19 cellular contexts compared by ENCODE assay signal in genomic region chr13:111461445-111462149, GRCh38.
DNase-seq lines count a peak whose midpoint lies in the region; ATAC-seq and TF ChIP-seq lines count a peak whose summit lies in the region.
"Had no signal": no experiment of that assay in that cellular context is flagged by ENCODE, and none has a peak within 500 bp of the region (broad histone marks: within the 10 kb centered on the region; RNA-seq: fewer than 3 reads in every experiment).

No MANE protein-coding gene starts in this region.

- H3K9me3 Mint-ChIP-seq in CD4-positive, alpha-beta T cell = no peaks in the 10 kb centered on the region
- H3K9me3 Mint-ChIP-seq: CD8-positive, alpha-beta T cell; IgD-negative memory B cell had no signal

- H3K4me2 ChIP-seq in BLaER1 treated with 17β-estradiol and CSF1 and Interleukin-3, amounts not matched to agents 10 nM and 100 nM = peak overlapping the region; percentile 28 to 94 (median 80); a peak in 20 of 22 replicates
- H3K4me2 ChIP-seq in HCT116 (ENCODE audit: low read length) = no peak overlapping the region

- intact Hi-C loops in HCT116 (cut with micrococcal nuclease) = loop anchor here (5.0 to 10.0 kb wide), 2 partner anchors 389 to 517 kb away; no protein-coding TSS in a partner anchor
- intact Hi-C loops in sigmoid colon (cut with DNase I) = no loop called here
- intact Hi-C loops in CD4-positive, alpha-beta T cell (cut with DNase I, micrococcal nuclease) = no loop called here

- no peaks in the 10 kb centered on the region for H3K79me2 ChIP-seq in HCT116 (ENCODE audit: insufficient read depth, low read length)

- no peaks in the 10 kb centered on the region for H3K36me3 ChIP-seq in BLaER1 treated with 17β-estradiol and CSF1 and Interleukin-3, amounts not matched to agents 10 nM and 100 nM
- H3K36me3 ChIP-seq in HCT116 (ENCODE audit: control insufficient read depth in 1 of 2, insufficient read depth in 2 of 2, low read length in 2 of 2) (no peaks in the 10 kb centered on the region), sigmoid colon (no peaks in the 10 kb centered on the region)
- H3K36me3 ChIP-seq: SJSA1 had no signal

- POLR2A ChIA-PET in HCT116 (lab: Charles Lee) = no interaction called here
- POLR2A ChIA-PET in CD4-positive, alpha-beta T cell (lab: Charles Lee) = no interaction called here

- RAD21 ChIA-PET in HCT116 (lab: Charles Lee; ENCODE audit: low non-redundant PET in 1 of 2, low total read pairs in 2 of 2, uncharacterized antibody in 2 of 2, unreplicated experiment in 2 of 2) = no interaction called here

- H3K27me3 Mint-ChIP-seq in CD4-positive, alpha-beta T cell = peaks cover 27% of the 10 kb centered on the region

- H3K9ac ChIP-seq in BLaER1 treated with 17β-estradiol and CSF1 and Interleukin-3, amounts not matched to agents 10 nM and 100 nM = peak overlapping the region in 4 of 11 experiments; percentile 0 to 69 (median 32); a peak in 5 of 22 replicates
- H3K9ac ChIP-seq in HCT116 (ENCODE audit: low read length) = no peak overlapping the region

- TF ChIP-seq EP300 in sigmoid colon (IDR thresholded peaks at IDR 0.05) = no peak

- H3K4me3 Mint-ChIP-seq in CD4-positive, alpha-beta T cell = no peak overlapping the region
- H3K4me3 Mint-ChIP-seq: B cell; CD8-positive, alpha-beta T cell; HFFc6; IgD-negative memory B cell had no signal

- WGBS in sigmoid colon, 2 donors = 41 to 50% methylated on average over 15 of the region's 15 CpGs

- CTCF ChIA-PET in HCT116 (lab: Charles Lee) = no interaction called here
- CTCF ChIA-PET in CD4-positive, alpha-beta T cell (lab: Charles Lee) = no interaction called here

- no TSS peak for BruUV-seq in HCT116 (replicated peaks; lab: Mats Ljungman, UMichigan)

- no peak overlapping the region for H3K27ac Mint-ChIP-seq in CD4-positive, alpha-beta T cell
- H3K27ac Mint-ChIP-seq: B cell; CD8-positive, alpha-beta T cell; HFFc6; IgD-negative memory B cell had no signal

- peaks cover 7 to 22% (median 14%) of the 10 kb centered on the region in 11 experiments; a peak in 21 of 22 replicates for H3K9me3 ChIP-seq in BLaER1 treated with 17β-estradiol and CSF1 and Interleukin-3, amounts not matched to agents 10 nM and 100 nM (replicated peaks in 1 of 11)
- H3K9me3 ChIP-seq in HCT116 (ENCODE audit: control insufficient read depth in 1 of 2, insufficient read depth in 1 of 2, low read depth in 1 of 2, low read length in 2 of 2) (peaks cover 0 to 5% of the 10 kb centered on the region in 2 experiments; a peak in 1 of 4 replicates), sigmoid colon (peaks cover 0 to 2% (median 0%) of the 10 kb centered on the region in 4 donors)
- no peaks in the 10 kb centered on the region for H3K9me3 ChIP-seq in CD4-positive, alpha-beta T cell (ENCODE audit: control insufficient read depth, low read length)

- TF ChIP-seq POLR2A in HCT116 (IDR thresholded peaks at IDR 0.05; ENCODE audit: borderline replicate concordance, extremely low read depth, insufficient read depth, insufficient read length) (no peak), sigmoid colon (IDR thresholded peaks at IDR 0.05) (no peak)

- H2AFZ ChIP-seq in HCT116 (ENCODE audit: low read depth, low read length, poor library complexity, severe bottlenecking) = no peak overlapping the region

- no peak for TF ChIP-seq CTCF in HCT116 (IDR thresholded peaks at IDR 0.05 in 2 of 3, conservative IDR thresholded peaks at IDR 0.05 in 1 of 3; ENCODE audit: borderline replicate concordance in 1 of 3, insufficient read depth in 1 of 3, low read depth in 2 of 3, low read length in 2 of 3)
- TF ChIP-seq CTCF in sigmoid colon (IDR thresholded peaks at IDR 0.05) = no peak
- TF ChIP-seq CTCF in CD4-positive, alpha-beta T cell (IDR thresholded peaks at IDR 0.05) = no peak

- no peaks in the 10 kb centered on the region for H3K9me2 ChIP-seq in HCT116 (ENCODE audit: insufficient read depth)

- peaks cover 0 to 29% (median 0%) of the 10 kb centered on the region in 11 experiments; a peak in 3 of 22 replicates for H3K27me3 ChIP-seq in BLaER1 treated with 17β-estradiol and CSF1 and Interleukin-3, amounts not matched to agents 10 nM and 100 nM
- peaks cover 36% of the 10 kb centered on the region for H3K27me3 ChIP-seq in HCT116 (ENCODE audit: insufficient read depth, low read length)
- H3K27me3 ChIP-seq in sigmoid colon = peaks cover 0 to 35% (median 0%) of the 10 kb centered on the region in 3 donors
- H3K27me3 ChIP-seq in CD4-positive, alpha-beta T cell (ENCODE audit: control insufficient read depth, insufficient read depth, low read length) = no peaks in the 10 kb centered on the region

- H3K4me1 Mint-ChIP-seq in CD4-positive, alpha-beta T cell (ENCODE audit: low read depth) = no peaks in the 10 kb centered on the region

- ATAC-seq in HCT116 = 0 out of 2 replicates have a peak, but pooled peaks have one; percentile 5
- no peak for ATAC-seq in CD4-positive, alpha-beta T cell (ENCODE audit: poor library complexity)
- ATAC-seq: CD8-positive, alpha-beta T cell had no signal

- DNase-seq in HCT116 (ENCODE audit: low read depth, low spot score) = no peak
- peak; percentile 46 for DNase-seq in islet precursor cell
- DNase-seq in sigmoid colon = peak; percentile 33
- DNase-seq in DMS114 treated with DMSO at 0.1 percent for 48 hours (lab: John Stamatoyannopoulos, UW; ENCODE audit: unreplicated experiment) = no peak
- DNase-seq in RPMI8226 = no peak
- DNase-seq in CD4-positive, alpha-beta T cell = no peak
- DNase-seq: GDM1, GOT3, HFFc6, NCI-H1417 treated with DMSO at 0.1 percent for 48 hours, NCI-H2029, NCI-H510A treated with DMSO at 0.1 percent for 48 hours, NCI-H82, PC-3 had no signal

- peaks cover 31 to 66% (median 46%) of the 10 kb centered on the region in 10 experiments for H3K4me1 ChIP-seq in BLaER1 treated with 17β-estradiol and CSF1 and Interleukin-3, amounts not matched to agents 10 nM and 100 nM
- H3K4me1 ChIP-seq in HCT116 (ENCODE audit: control insufficient read depth in 1 of 2, insufficient read depth in 2 of 2, low read length in 2 of 2) (peaks cover 0 to 4% of the 10 kb centered on the region in 2 experiments; a peak in 1 of 4 replicates), sigmoid colon (no peaks in the 10 kb centered on the region)

- 0 out of 22 replicates have a peak, but pooled peaks cover 0 to 7% (median 0%) of the 10 kb centered on the region in 11 experiments for H4K20me1 ChIP-seq in BLaER1 treated with 17β-estradiol and CSF1 and Interleukin-3, amounts not matched to agents 10 nM and 100 nM
- H4K20me1 ChIP-seq in HCT116 (ENCODE audit: insufficient read depth) = no peaks in the 10 kb centered on the region

- no peak for TF ChIP-seq RAD21 in HCT116 (IDR thresholded peaks at IDR 0.05; ENCODE audit: low read depth)

- H3K36me3 Mint-ChIP-seq in CD4-positive, alpha-beta T cell (ENCODE audit: low read depth) = no peaks in the 10 kb centered on the region
- H3K36me3 Mint-ChIP-seq: CD8-positive, alpha-beta T cell had no signal

- H3K27ac ChIP-seq in BLaER1 treated with 17β-estradiol and CSF1 and Interleukin-3, amounts not matched to agents 10 nM and 100 nM = peak overlapping the region in 4 of 11 experiments; percentile 37 to 81 (median 63); a peak in 7 of 22 replicates
- H3K27ac ChIP-seq in HCT116 (ENCODE audit: low read depth, low read length) = no peak overlapping the region
- no peak overlapping the region for H3K27ac ChIP-seq in sigmoid colon
- H3K27ac ChIP-seq in CD4-positive, alpha-beta T cell (ENCODE audit: low read depth, low read length) = no peak overlapping the region
- H3K27ac ChIP-seq: SJSA1 had no signal

- no peak overlapping the region for H3K4me3 ChIP-seq in BLaER1 treated with 17β-estradiol and CSF1 and Interleukin-3, amounts not matched to agents 10 nM and 100 nM
- H3K4me3 ChIP-seq in HCT116 (replicated peaks in 1 of 2; ENCODE audit: low read depth in 1 of 2, low read length in 2 of 2) (no peak overlapping the region), sigmoid colon (no peak overlapping the region)
- H3K4me3 ChIP-seq: SJSA1 had no signal

TF ChIP-seq in HCT116, 20 proteins besides CTCF, POLR2A, EP300 and RAD21 (continues in another document):
- TF ChIP-seq, protein P1, sequence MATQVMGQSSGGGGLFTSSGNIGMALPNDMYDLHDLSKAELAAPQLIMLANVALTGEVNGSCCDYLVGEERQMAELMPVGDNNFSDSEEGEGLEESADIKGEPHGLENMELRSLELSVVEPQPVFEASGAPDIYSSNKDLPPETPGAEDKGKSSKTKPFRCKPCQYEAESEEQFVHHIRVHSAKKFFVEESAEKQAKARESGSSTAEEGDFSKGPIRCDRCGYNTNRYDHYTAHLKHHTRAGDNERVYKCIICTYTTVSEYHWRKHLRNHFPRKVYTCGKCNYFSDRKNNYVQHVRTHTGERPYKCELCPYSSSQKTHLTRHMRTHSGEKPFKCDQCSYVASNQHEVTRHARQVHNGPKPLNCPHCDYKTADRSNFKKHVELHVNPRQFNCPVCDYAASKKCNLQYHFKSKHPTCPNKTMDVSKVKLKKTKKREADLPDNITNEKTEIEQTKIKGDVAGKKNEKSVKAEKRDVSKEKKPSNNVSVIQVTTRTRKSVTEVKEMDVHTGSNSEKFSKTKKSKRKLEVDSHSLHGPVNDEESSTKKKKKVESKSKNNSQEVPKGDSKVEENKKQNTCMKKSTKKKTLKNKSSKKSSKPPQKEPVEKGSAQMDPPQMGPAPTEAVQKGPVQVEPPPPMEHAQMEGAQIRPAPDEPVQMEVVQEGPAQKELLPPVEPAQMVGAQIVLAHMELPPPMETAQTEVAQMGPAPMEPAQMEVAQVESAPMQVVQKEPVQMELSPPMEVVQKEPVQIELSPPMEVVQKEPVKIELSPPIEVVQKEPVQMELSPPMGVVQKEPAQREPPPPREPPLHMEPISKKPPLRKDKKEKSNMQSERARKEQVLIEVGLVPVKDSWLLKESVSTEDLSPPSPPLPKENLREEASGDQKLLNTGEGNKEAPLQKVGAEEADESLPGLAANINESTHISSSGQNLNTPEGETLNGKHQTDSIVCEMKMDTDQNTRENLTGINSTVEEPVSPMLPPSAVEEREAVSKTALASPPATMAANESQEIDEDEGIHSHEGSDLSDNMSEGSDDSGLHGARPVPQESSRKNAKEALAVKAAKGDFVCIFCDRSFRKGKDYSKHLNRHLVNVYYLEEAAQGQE (IDR thresholded peaks at IDR 0.05; ENCODE audit: low read depth) = no peak
- TF ChIP-seq TCF7L2 (IDR thresholded peaks at IDR 0.05; ENCODE audit: borderline replicate concordance, extremely low read depth, insufficient read depth, insufficient read length) = no peak
- no peak for TF ChIP-seq CEBPB (IDR thresholded peaks at IDR 0.05; ENCODE audit: low read depth)
- no peak for TF ChIP-seq EZH2phosphoT487 (IDR thresholded peaks at IDR 0.05; ENCODE audit: borderline replicate concordance)
- no peak for TF ChIP-seq POLR2AphosphoS5 (IDR thresholded peaks at IDR 0.05; ENCODE audit: low read depth, low read length)
- no peak for TF ChIP-seq SRF (IDR thresholded peaks at IDR 0.05; ENCODE audit: low read depth)
- TF ChIP-seq SP1 (IDR thresholded peaks at IDR 0.05; ENCODE audit: low read depth) = no peak
- TF ChIP-seq FOSL1 (IDR thresholded peaks at IDR 0.05; ENCODE audit: low read depth) = no peak

Comparison
In these comparisons a context has a peak if more than half of its experiments do, and no peak if none do; other contexts are left out.
1. DNase-seq: peak in islet precursor cell (single experiment) and sigmoid colon (single experiment); none in HCT116 (single experiment), DMS114 treated with DMSO at 0.1 percent for 48 hours (single experiment), RPMI8226 (single experiment) and CD4-positive, alpha-beta T cell (0 of 10).